27 cellular contexts compared by ENCODE assay signal in the genomic region with DNA sequence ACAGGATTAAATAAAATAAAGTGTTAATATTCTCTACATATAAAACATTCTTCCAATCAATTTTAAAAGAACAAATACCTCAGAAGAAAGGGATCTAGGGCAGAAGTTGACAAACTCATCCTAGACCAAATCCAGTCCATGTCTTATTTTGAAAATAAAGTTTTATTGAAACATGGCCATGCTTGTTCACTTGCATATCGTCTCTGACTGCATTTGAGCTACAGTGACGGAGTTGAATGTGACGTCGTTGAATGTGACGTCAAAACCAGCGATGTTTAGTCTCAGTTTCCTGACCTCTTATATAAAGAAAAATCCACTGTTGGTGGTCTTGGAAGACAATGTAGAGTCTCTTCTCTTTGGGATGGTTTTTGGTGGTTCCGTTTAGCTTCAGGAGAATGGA.
"Had no signal": no experiment of that assay in that cellular context is flagged by ENCODE, and none has a peak within 500 bp of the region (broad histone marks: within the 10 kb centered on the region; RNA-seq: fewer than 3 reads in every experiment).

No MANE protein-coding gene starts in this region.

- H3K4me3 ChIP-seq: stomach, suprapubic skin, testis, thoracic aorta, thyroid gland, tibial artery, tibial nerve, transverse colon, upper lobe of left lung, upper lobe of right lung, uterus, vagina had no signal

- DNase-seq: stimulated activated CD4-positive, alpha-beta T cell treated with anti-CD3 and anti-CD28 coated beads, Interleukin-2, amount 100 ng/mL, for 48 hours; stimulated activated CD4-positive, alpha-beta T cell treated with anti-CD3 and anti-CD28 coated beads, Interleukin-4, amount 100 ng/mL, for 1 hour; stimulated activated CD4-positive, alpha-beta T cell treated with anti-CD3 and anti-CD28 coated beads, Interleukin-4, amount 100 ng/mL, for 24 hours; stimulated activated CD4-positive, alpha-beta T cell treated with anti-CD3 and anti-CD28 coated beads, Interleukin-4, amount 100 ng/mL, for 4 hours; stimulated activated CD8-positive, alpha-beta memory T cell treated with anti-CD3 and anti-CD28 coated beads, Interleukin-4, amount 100 ng/mL, for 48 hours; stimulated activated naive B cell treated with anti-CD40 and anti-IgM and Interleukin-4, amounts not matched to agents 10 μg/mL and 1 μg/mL and 100 μg/mL, for 72 hours; stimulated activated naive CD4-positive, alpha-beta T cell; stimulated activated naive CD4-positive, alpha-beta T cell treated with Interleukin-2 at 50 U/mL for 16 hours; stimulated activated naive CD8-positive, alpha-beta T cell treated with anti-CD3 and anti-CD28 coated beads, Interleukin-15, amount 100 ng/mL, for 72 hours; stimulated activated naive CD8-positive, alpha-beta T cell treated with anti-CD3 and anti-CD28 coated beads, Interleukin-15, Interleukin-2, amounts not matched to agents 100 U/mL and 50 U/mL, for 24 hours; stomach; substantia nigra; testis; thyroid gland; tibial artery; transverse colon; trophoblast cell; upper lobe of left lung; upper lobe of right lung; uterus had no signal

- H3K27me3 ChIP-seq: stomach, suprapubic skin, testis, thyroid gland, tibial artery, tibial nerve, transverse colon, upper lobe of left lung, upper lobe of right lung, vagina had no signal

- H3K4me1 ChIP-seq: stomach, suprapubic skin, testis, tibial artery, tibial nerve, transverse colon, upper lobe of left lung, upper lobe of right lung, uterus, vagina had no signal

- FAIRE-seq: urothelium cell line had no signal

- H3K9me3 ChIP-seq: stomach, suprapubic skin, testis, thoracic aorta, thyroid gland, tibial artery, tibial nerve, transverse colon, upper lobe of left lung, upper lobe of right lung, uterus, vagina had no signal

- H3K27ac ChIP-seq: stomach, suprapubic skin, testis, thoracic aorta, thyroid gland, tibial artery, tibial nerve, transverse colon, upper lobe of left lung, upper lobe of right lung, uterus, vagina had no signal

- H3K36me3 ChIP-seq: stomach, suprapubic skin, thoracic aorta, thyroid gland, tibial artery, tibial nerve, transverse colon, upper lobe of left lung, upper lobe of right lung, uterus, vagina had no signal

- ATAC-seq: stimulated activated effector memory CD8-positive, alpha-beta T cell treated with anti-CD3 and anti-CD28 coated beads, Interleukin-12 subunit alpha, Interleukin-12 subunit beta, amount 100 ng/mL, for 72 hours; stimulated activated memory B cell treated with anti-CD40 and anti-IgM and Interleukin-4, amounts not matched to agents 10 μg/mL and 1 μg/mL and 100 μg/mL, for 72 hours; stimulated activated naive B cell treated with anti-CD40 and anti-IgM and Interleukin-4, amounts not matched to agents 10 μg/mL and 1 μg/mL and 100 μg/mL, for 72 hours; stimulated activated naive CD8-positive, alpha-beta T cell treated with anti-CD3 and anti-CD28 coated beads, Interleukin-15, amount 100 ng/mL, for 72 hours; stimulated activated naive CD8-positive, alpha-beta T cell treated with anti-CD3 and anti-CD28 coated beads, Interleukin-15, Interleukin-2, amounts not matched to agents 100 U/mL and 50 U/mL, for 24 hours; upper lobe of right lung had no signal
